Comparison of ENCODE assay signal across 35 cellular contexts in the genomic region with DNA sequence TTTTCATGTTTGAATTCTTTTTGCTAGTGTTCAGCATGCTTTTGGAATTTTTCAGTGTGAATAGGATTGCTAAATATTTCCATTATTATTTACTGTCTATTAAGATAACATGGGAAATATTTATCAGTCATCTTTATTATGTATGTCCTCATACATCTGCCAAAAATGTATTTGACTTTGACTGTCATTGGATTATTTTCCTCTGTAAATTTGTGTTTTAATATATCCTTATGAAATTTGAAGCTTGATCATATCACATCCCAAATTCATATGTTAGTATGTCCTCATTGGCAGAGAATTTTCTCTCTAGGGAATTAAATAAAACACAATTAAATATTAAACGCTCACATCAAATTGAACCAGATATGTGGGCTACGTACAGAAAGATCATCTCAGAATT.
"Had no signal": no experiment of that assay in that cellular context is flagged by ENCODE, and none has a peak within 500 bp of the region (broad histone marks: within the 10 kb centered on the region; RNA-seq: fewer than 3 reads in every experiment).

No MANE protein-coding gene starts in this region.

- DNase-seq: Karpas-422, Kasumi-1, KG1, MG63, MM.1S, MV-4-11, NCI-H1048, NCI-H1092, NCI-H1092 treated with DMSO at 0.1 percent for 48 hours, NCI-H1105, NCI-H1105 treated with DMSO at 0.1 percent for 48 hours, NCI-H1417, NCI-H1417 treated with DMSO at 0.1 percent for 48 hours, NCI-H1436, NCI-H1436 treated with DMSO at 0.1 percent for 48 hours, NCI-H146, NCI-H1694, NCI-H1694 treated with DMSO at 0.1 percent for 48 hours, NCI-H187, NCI-H187 treated with DMSO at 0.1 percent for 48 hours, NCI-H1930, NCI-H2029, NCI-H2029 treated with DMSO at 0.1 percent for 48 hours, NCI-H2081, NCI-H2081 treated with DMSO at 0.1 percent for 48 hours, NCI-H2107, NCI-H2171 treated with DMSO at 0.1 percent for 48 hours, NCI-H2227 treated with DMSO at 0.1 percent for 48 hours, NCI-H226, NCI-H345, NCI-H446, NCI-H446 treated with DMSO at 0.1 percent for 48 hours, NCI-H510A, NCI-H510A treated with DMSO at 0.1 percent for 48 hours had no signal

- H3K27ac ChIP-seq: KMS-11 had no signal

- H3K9ac ChIP-seq: KMS-11 had no signal

- H3K9me3 ChIP-seq: MG63 had no signal

- H3K4me2 ChIP-seq: KMS-11 had no signal

- H3K36me3 ChIP-seq: MG63 had no signal

- H3K4me3 ChIP-seq: MG63 had no signal
